ENCODE assay signal across 12 cellular contexts in the genomic region with DNA sequence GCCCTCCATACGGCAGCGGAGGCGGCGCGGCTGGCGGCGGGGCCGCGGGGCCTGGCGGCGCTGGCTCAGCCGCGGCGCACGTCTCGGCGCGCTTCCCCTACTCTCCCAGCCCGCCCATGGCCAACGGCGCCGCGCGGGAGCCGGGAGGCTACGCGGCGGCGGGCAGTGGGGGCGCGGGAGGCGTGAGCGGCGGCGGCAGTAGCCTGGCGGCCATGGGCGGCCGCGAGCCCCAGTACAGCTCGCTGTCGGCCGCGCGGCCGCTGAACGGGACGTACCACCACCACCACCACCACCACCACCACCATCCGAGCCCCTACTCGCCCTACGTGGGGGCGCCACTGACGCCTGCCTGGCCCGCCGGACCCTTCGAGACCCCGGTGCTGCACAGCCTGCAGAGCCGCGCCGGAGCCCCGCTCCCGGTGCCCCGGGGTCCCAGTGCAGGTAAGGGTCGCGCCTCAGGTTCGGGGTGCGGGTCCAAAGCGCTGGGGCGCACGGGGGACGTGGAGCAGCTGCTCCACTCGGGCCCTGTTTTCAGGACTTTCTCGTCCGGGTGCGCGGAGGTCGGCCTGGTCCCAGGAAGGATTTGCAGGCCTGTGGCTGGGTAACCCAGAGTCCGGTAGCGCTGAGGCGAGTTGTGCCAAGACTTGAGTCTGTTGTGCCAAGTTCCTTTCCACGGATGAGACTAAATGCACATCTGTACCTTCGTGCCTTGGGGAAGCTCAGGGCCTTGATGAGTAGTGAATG. TPM values are rescaled to one million over a fixed set of nuclear protein-coding genes. Genes with fewer than 3 reads are reported as not detected.
DNase-seq lines count a peak whose midpoint lies in the region; ATAC-seq and TF ChIP-seq lines count a peak whose summit lies in the region.
"Had no signal": no experiment of that assay in that cellular context is flagged by ENCODE, and none has a peak within 500 bp of the region (broad histone marks: within the 10 kb centered on the region; RNA-seq: fewer than 3 reads in every experiment).

No MANE protein-coding gene starts in this region.

- peaks cover 8% of the 10 kb centered on the region for H3K36me3 Mint-ChIP-seq in MCF 10A (ENCODE audit: insufficient read depth, unreplicated experiment)
- peaks cover 0 to 5% (median 4%) of the 10 kb centered on the region in 3 donors for H3K36me3 Mint-ChIP-seq in naive thymus-derived CD8-positive, alpha-beta T cell

- TF ChIP-seq CTCF in breast epithelium (IDR thresholded peaks at IDR 0.05) (no peak), MCF 10A (IDR thresholded peaks at IDR 0.05; ENCODE audit: unreplicated experiment) (no peak), fibroblast of the aortic adventitia (IDR thresholded peaks at IDR 0.05; ENCODE audit: insufficient read depth, low read length) (no peak)

- TF ChIP-seq POLR2A in breast epithelium (IDR thresholded peaks at IDR 0.05), result no peak

- H3K4me3 Mint-ChIP-seq in MCF 10A (ENCODE audit: unreplicated experiment), result no peak overlapping the region
- peak overlapping the region in 6 of 10 donors; percentile 14 to 45 (median 32) for H3K4me3 Mint-ChIP-seq in naive thymus-derived CD8-positive, alpha-beta T cell
- H3K4me3 Mint-ChIP-seq: dendritic cell treated with granulocyte-macrophage colony-stimulating factor and Interleukin-4, amounts not matched to agents 40 ng/mL and 50 ng/mL, for 4 days had no signal

- no TSS peak for BruUV-seq in MCF 10A (replicated peaks; lab: Mats Ljungman, UMichigan)

- no peak for ATAC-seq in naive thymus-derived CD8-positive, alpha-beta T cell
- no peak for ATAC-seq in GM18870 (IDR thresholded peaks at IDR 0.05; ENCODE audit: unreplicated experiment)

- no peaks in the 10 kb centered on the region for H3K9me3 Mint-ChIP-seq in MCF 10A (ENCODE audit: unreplicated experiment)
- peaks cover 0 to 7% (median 0%) of the 10 kb centered on the region in 9 donors for H3K9me3 Mint-ChIP-seq in naive thymus-derived CD8-positive, alpha-beta T cell
- H3K9me3 Mint-ChIP-seq: dendritic cell treated with granulocyte-macrophage colony-stimulating factor and Interleukin-4, amounts not matched to agents 40 ng/mL and 50 ng/mL, for 4 days had no signal

- intact Hi-C loops in breast epithelium (cut with DNase I; ENCODE audit: low total_unique reads), result loop anchor here (5.0 to 10.0 kb wide), 3 partner anchors 173 to 490 kb away; no protein-coding TSS in a partner anchor
- intact Hi-C loops in MCF 10A (cut with micrococcal nuclease), result no loop called here

- peaks cover 0 to 25% of the 10 kb centered on the region in 2 donors for H3K27me3 ChIP-seq in breast epithelium

- H3K4me1 ChIP-seq in breast epithelium, result peaks cover 6 to 10% of the 10 kb centered on the region in 2 donors

- H3K27ac ChIP-seq in breast epithelium, result peak overlapping the region in 1 of 2 donors; percentile 87

- no peaks in the 10 kb centered on the region for H3K27me3 Mint-ChIP-seq in MCF 10A (ENCODE audit: insufficient read depth, unreplicated experiment)
- peaks cover 31 to 79% (median 57%) of the 10 kb centered on the region in 5 donors for H3K27me3 Mint-ChIP-seq in naive thymus-derived CD8-positive, alpha-beta T cell

- H3K4me3 ChIP-seq in breast epithelium (peak overlapping the region; percentile 66 to 90 (median 79)), fibroblast of the aortic adventitia (ENCODE audit: low read depth, low read length) (peak overlapping the region; percentile 97)

- no peak overlapping the region for H3K27ac Mint-ChIP-seq in MCF 10A (ENCODE audit: low read depth, unreplicated experiment)
- H3K27ac Mint-ChIP-seq in naive thymus-derived CD8-positive, alpha-beta T cell, result no peak overlapping the region
- H3K27ac Mint-ChIP-seq: dendritic cell treated with granulocyte-macrophage colony-stimulating factor and Interleukin-4, amounts not matched to agents 40 ng/mL and 50 ng/mL, for 4 days had no signal

- H3K36me3 ChIP-seq in breast epithelium, result no peaks in the 10 kb centered on the region

- CTCF ChIA-PET in MCF 10A (lab: Yijun Ruan, JAX), result no interaction called here

- POLR2A ChIA-PET in MCF 10A (lab: Yijun Ruan, JAX), result interaction anchor here (0.8 kb wide), 1 partner anchor 384 kb away, joined by 4 read pairs; no protein-coding TSS in a partner anchor
- POLR2A ChIA-PET in naive thymus-derived CD8-positive, alpha-beta T cell (lab: Charles Lee), result interaction anchor here (0.8 kb wide), 1 partner anchor 192 kb away, joined by 3 read pairs; no protein-coding TSS in a partner anchor

- peaks cover 6% of the 10 kb centered on the region for H3K4me1 Mint-ChIP-seq in MCF 10A (ENCODE audit: insufficient read depth, unreplicated experiment)
- H3K4me1 Mint-ChIP-seq in naive thymus-derived CD8-positive, alpha-beta T cell, result peaks cover 3 to 33% (median 29%) of the 10 kb centered on the region in 4 donors

- DNase-seq in breast epithelium (ENCODE audit: low spot score in 2 of 2), result no peak
- DNase-seq in MCF 10A (ENCODE audit: unreplicated experiment), result no peak
- DNase-seq in fibroblast of the aortic adventitia (ENCODE audit: low read depth), result peak; percentile 62
- no peak for DNase-seq in naive thymus-derived CD8-positive, alpha-beta T cell
- no peak for DNase-seq in effector CD4-positive, alpha-beta T cell
- no peak for DNase-seq in NCI-H524 treated with DMSO at 0.1 percent for 48 hours (lab: John Stamatoyannopoulos, UW)
- DNase-seq in HPDE6-E6E7 (ENCODE audit: extremely low spot score), result no peak
- DNase-seq: activated CD8-positive, alpha-beta memory T cell treated with anti-CD3 and anti-CD28 coated beads for 24 hours; midbrain; NCI-H1436 treated with DMSO at 0.1 percent for 48 hours had no signal

- H3K9me3 ChIP-seq in breast epithelium, result no peaks in the 10 kb centered on the region

RNA-seq across cellular contexts. Expression of gene GATA6, which starts 2.6 kb away (rescaled TPM):
- total RNA-seq in breast epithelium (10 to 100 TPM in 2 of 3 donors, 1 to 10 TPM in 1; 3.0 to 11.1 (median 11.0) TPM), MCF 10A (2022) (6.7 and 14.0 TPM in 2 replicates), fibroblast of the aortic adventitia (ENCODE audit: low replicate concordance) (22.5 and 34.0 TPM in 2 replicates)
- total RNA-seq in naive thymus-derived CD8-positive, alpha-beta T cell, result under 1 TPM in 1 of 2 experiments, not detected in 1; 0.13 TPM
- under 1 TPM in 2 of 3 donors, not detected in 1; 0.03 to 0.88 TPM for polyA plus RNA-seq in naive thymus-derived CD8-positive, alpha-beta T cell
